9 cellular contexts compared by ENCODE assay signal in the genomic region with DNA sequence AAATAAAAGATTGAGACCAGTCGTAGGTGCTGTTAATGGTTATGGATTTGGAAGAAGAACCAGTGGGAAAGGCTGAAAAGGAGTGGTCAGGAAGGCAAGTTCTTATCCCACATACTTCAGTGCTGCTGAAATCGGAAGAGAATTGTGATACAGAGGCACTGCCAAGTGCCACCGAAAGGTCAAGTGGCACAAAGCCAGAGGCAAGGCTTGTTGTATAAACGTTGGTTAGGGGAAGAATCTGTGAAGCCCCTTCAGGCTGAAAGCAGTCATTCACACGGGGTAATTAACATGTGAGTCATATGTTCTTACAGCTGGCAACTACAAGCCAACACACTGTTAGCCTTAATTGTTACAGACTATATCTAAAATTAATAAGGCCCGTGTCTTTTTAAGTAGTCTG. TPM values are rescaled to one million over a fixed set of nuclear protein-coding genes. Genes with fewer than 3 reads are reported as not detected.
A peak's percentile ranks its signal among the peaks of the same experiment; 100 is the strongest.
DNase-seq lines count a peak whose midpoint lies in the region; ATAC-seq and TF ChIP-seq lines count a peak whose summit lies in the region.
"Had no signal": no experiment of that assay in that cellular context is flagged by ENCODE, and none has a peak within 500 bp of the region (broad histone marks: within the 10 kb centered on the region; RNA-seq: fewer than 3 reads in every experiment).

No MANE protein-coding gene starts in this region.

- H3K4me3 Mint-ChIP-seq in T-helper 2 cell treated with Interferon-gamma antibody and Interleukin-4, amounts not matched to agents 5 μg/mL and 100 μg/mL, for 36 hours, result no peak overlapping the region
- H3K4me3 Mint-ChIP-seq: T-helper 1 cell treated with Interleukin-12 subunit alpha and Interleukin-12 subunit beta and Interleukin-4 antibody, amounts not matched to agents 30 μg/mL and 1 μg/mL, for 36 hours had no signal

- no peak for TF ChIP-seq CTCF in BJ (IDR thresholded peaks at IDR 0.05; ENCODE audit: insufficient read depth, low read depth, low read length)

- no peaks in the 10 kb centered on the region; the same call in 1 of the 2 replicates for H3K36me3 ChIP-seq in BJ (ENCODE audit: control insufficient read depth, insufficient read depth, low read length)
- peaks cover 6% of the 10 kb centered on the region for H3K36me3 ChIP-seq in MG63

- H3K4me1 Mint-ChIP-seq in T-helper 2 cell treated with Interferon-gamma antibody and Interleukin-4, amounts not matched to agents 5 μg/mL and 100 μg/mL, for 36 hours (ENCODE audit: low read depth), result no peaks in the 10 kb centered on the region

- H3K9me3 ChIP-seq in MG63, result no peaks in the 10 kb centered on the region

- H3K27me3 ChIP-seq in BJ (ENCODE audit: control insufficient read depth, insufficient read depth, low read length), result no peaks in the 10 kb centered on the region
- no peaks in the 10 kb centered on the region for H3K27me3 ChIP-seq in MG63

- no peaks in the 10 kb centered on the region for H3K27me3 Mint-ChIP-seq in T-helper 2 cell treated with Interferon-gamma antibody and Interleukin-4, amounts not matched to agents 5 μg/mL and 100 μg/mL, for 36 hours (ENCODE audit: low read depth)

- POLR2A ChIA-PET in BJ (lab: Charles Lee), result no interaction called here

- no peak overlapping the region for H3K27ac Mint-ChIP-seq in T-helper 2 cell treated with Interferon-gamma antibody and Interleukin-4, amounts not matched to agents 5 μg/mL and 100 μg/mL, for 36 hours
- H3K27ac Mint-ChIP-seq: T-helper 1 cell treated with Interleukin-12 subunit alpha and Interleukin-12 subunit beta and Interleukin-4 antibody, amounts not matched to agents 30 μg/mL and 1 μg/mL, for 36 hours had no signal

- intact Hi-C loops in left colon (cut with DNase I, micrococcal nuclease), result no loop called here

- CTCF ChIA-PET in BJ (lab: Yijun Ruan, JAX), result interaction anchor here (1.9 to 2.8 kb wide), 2 partner anchors 8 to 13 kb away, joined by 6 to 9 read pairs; no protein-coding TSS in a partner anchor

- peaks cover 2% of the 10 kb centered on the region for H3K36me3 Mint-ChIP-seq in T-helper 2 cell treated with Interferon-gamma antibody and Interleukin-4, amounts not matched to agents 5 μg/mL and 100 μg/mL, for 36 hours (ENCODE audit: low read depth)

- peak; percentile 49 for ATAC-seq in left colon

- DNase-seq in BJ (ENCODE audit: low read depth), result peak; percentile 7
- DNase-seq in MG63, result peak; percentile 56
- peak; percentile 55 for DNase-seq in amniotic epithelial cell (ENCODE audit: low read depth)
- peak in 1 of 2 donors; percentile 22 for DNase-seq in left colon
- DNase-seq in hepatic stellate cell (ENCODE audit: low spot score), result no peak
- DNase-seq in T-helper 2 cell treated with Interferon-gamma antibody and Interleukin-4, amounts not matched to agents 5 μg/mL and 100 μg/mL, for 36 hours (ENCODE audit: low spot score), result no peak
- DNase-seq in HT-29 (ENCODE audit: low spot score), result no peak
- DNase-seq in NCI-H2081 treated with DMSO at 0.1 percent for 48 hours (lab: John Stamatoyannopoulos, UW), result no peak

- no peak overlapping the region for H3K4me3 ChIP-seq in BJ (ENCODE audit: low read depth, low read length)
- no peak overlapping the region for H3K4me3 ChIP-seq in MG63

- no peaks in the 10 kb centered on the region for H3K9me3 Mint-ChIP-seq in T-helper 2 cell treated with Interferon-gamma antibody and Interleukin-4, amounts not matched to agents 5 μg/mL and 100 μg/mL, for 36 hours
- H3K9me3 Mint-ChIP-seq: T-helper 1 cell treated with Interleukin-12 subunit alpha and Interleukin-12 subunit beta and Interleukin-4 antibody, amounts not matched to agents 30 μg/mL and 1 μg/mL, for 36 hours had no signal

RNA-seq across cellular contexts. Expression of a gene that starts 48.8 kb away (rescaled TPM):
- polyA plus RNA-seq in BJ (2011; rRNA removed), result 3.9 and 5.0 TPM in 2 replicates
- 10.2 and 10.7 TPM in 2 replicates for polyA minus RNA-seq in BJ (2011; rRNA and poly(A)+ RNA removed)
- 10.0 and 11.2 TPM in 2 replicates for total RNA-seq in MG63 (2014; rRNA removed; shearing (Covaris generic); ENCODE audit: low replicate concordance)
- 10 to 100 TPM; 12.7 to 14.0 TPM for total RNA-seq in left colon
- 10.4 and 11.9 TPM in 2 replicates for total RNA-seq in HT-29 (2014; rRNA removed; shearing (Covaris generic))

Comparison
In these comparisons a context has a peak if more than half of its experiments do, and no peak if none do; other contexts are left out.
1. DNase-seq: peak in BJ (single experiment), MG63 (single experiment) and amniotic epithelial cell (single experiment); none in hepatic stellate cell (single experiment), T-helper 2 cell treated with Interferon-gamma antibody and Interleukin-4, amounts not matched to agents 5 μg/mL and 100 μg/mL, for 36 hours (single experiment), HT-29 (single experiment) and NCI-H2081 treated with DMSO at 0.1 percent for 48 hours (single experiment).